Comparison of ENCODE assay signal across 18 cellular contexts in the genomic region with DNA sequence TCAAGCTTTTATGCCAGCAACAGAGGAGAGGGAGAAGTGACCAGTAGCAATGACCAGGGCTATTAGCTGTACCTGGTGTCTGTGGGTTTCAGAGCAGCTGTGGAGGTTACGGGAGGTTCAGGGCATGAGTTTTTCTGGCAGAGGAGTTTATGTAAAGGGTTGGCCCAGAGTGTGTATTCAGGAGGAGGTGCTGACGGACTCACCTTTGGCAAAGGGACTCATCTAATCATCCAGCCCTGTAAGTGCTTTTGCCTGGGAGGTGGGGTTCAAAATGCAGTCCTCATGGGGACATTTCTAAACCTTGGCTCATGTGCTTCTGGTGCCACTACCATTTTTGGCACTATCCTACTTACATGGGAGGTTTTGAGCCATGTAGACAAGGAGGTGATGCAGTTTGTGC.
DNase-seq lines count a peak whose midpoint lies in the region; ATAC-seq, FAIRE-seq and TF ChIP-seq lines count a peak whose summit lies in the region.
"Had no signal": no experiment of that assay in that cellular context is flagged by ENCODE, and none has a peak within 500 bp of the region (broad histone marks: within the 10 kb centered on the region; RNA-seq: fewer than 3 reads in every experiment).

No MANE protein-coding gene starts in this region.

- intact Hi-C loops in activated CD4-positive, alpha-beta T cell treated with anti-CD3 and anti-CD28 coated beads, Interleukin-2, amount 10 ng/mL, durations not matched to agents 24 days and 14 days (cut with micrococcal nuclease) = loop anchor here (2.0 kb wide), 1 partner anchor 13 kb away; no protein-coding TSS in a partner anchor
- intact Hi-C loops in GM12878 (cut with micrococcal nuclease; ENCODE audit: unreplicated experiment) = no loop called here

- H3K27me3 ChIP-seq in OCI-LY3 (ENCODE audit: low read depth, low read length) (no peaks in the 10 kb centered on the region), GM12878 (replicated peaks in 1 of 2; ENCODE audit: control insufficient read depth in 2 of 2, insufficient read depth in 2 of 2, low read length in 1 of 2) (no peaks in the 10 kb centered on the region), small intestine (ENCODE audit: control insufficient read depth in 2 of 2, insufficient read depth in 2 of 2, low read length in 2 of 2) (no peaks in the 10 kb centered on the region)
- H3K27me3 ChIP-seq: transverse colon had no signal

- H3K4me3 ChIP-seq in OCI-LY3 (ENCODE audit: low read length) = no peak overlapping the region
- H3K4me3 ChIP-seq in GM12878 = no peak overlapping the region
- H3K4me3 ChIP-seq in small intestine (ENCODE audit: low read depth in 1 of 2, low read length in 2 of 2) = no peak overlapping the region
- H3K4me3 ChIP-seq: coronary artery, SK-N-MC, transverse colon had no signal

- H3K4me1 ChIP-seq in OCI-LY3 (ENCODE audit: low read length) = peaks cover 90% of the 10 kb centered on the region
- peaks cover 78% of the 10 kb centered on the region for H3K4me1 ChIP-seq in GM12878 (ENCODE audit: control insufficient read depth, insufficient read depth, low read length)
- peaks cover 0 to 3% of the 10 kb centered on the region in 2 donors for H3K4me1 ChIP-seq in small intestine (ENCODE audit: control insufficient read depth in 2 of 2, insufficient read depth in 1 of 2, low read depth in 1 of 2, low read length in 1 of 2)
- H3K4me1 ChIP-seq: transverse colon had no signal

- no peak for FAIRE-seq in GM12878 (lab: Jason Lieb, UNC)
- no peak for FAIRE-seq in small intestine (lab: Jason Lieb, UNC)
- FAIRE-seq: H54 had no signal

- no peak for TF ChIP-seq EP300 in GM12878 (IDR thresholded peaks at IDR 0.05; ENCODE audit: borderline replicate concordance in 1 of 2, control insufficient read depth in 1 of 2, low read depth in 2 of 2, low read length in 2 of 2)

- peak overlapping the region; percentile 99 for H3K27ac Mint-ChIP-seq in activated CD4-positive, alpha-beta T cell treated with anti-CD3 and anti-CD28 coated beads, Interleukin-2, amount 10 ng/mL, durations not matched to agents 24 days and 14 days

- H3K27ac ChIP-seq in OCI-LY3 (ENCODE audit: low read length) = peak overlapping the region; percentile 99
- H3K27ac ChIP-seq in GM12878 (ENCODE audit: control insufficient read depth, insufficient read depth) = peak overlapping the region; percentile 98
- peak overlapping the region; percentile 2 to 25 for H3K27ac ChIP-seq in small intestine (ENCODE audit: low read depth in 1 of 2, low read length in 1 of 2)
- H3K27ac ChIP-seq: coronary artery, epithelial cell of prostate, neutrophil, SK-N-MC, WERI-Rb-1 had no signal

- H3K9ac ChIP-seq in OCI-LY3 (ENCODE audit: low read length) (peak overlapping the region; percentile 85; the same call in 1 of the 2 replicates), GM12878 (ENCODE audit: control insufficient read depth, insufficient read depth, low read length) (peak overlapping the region; percentile 39; the same call in 1 of the 2 replicates)

- H3K9me3 Mint-ChIP-seq in activated CD4-positive, alpha-beta T cell treated with anti-CD3 and anti-CD28 coated beads, Interleukin-2, amount 10 ng/mL, durations not matched to agents 24 days and 14 days = no peaks in the 10 kb centered on the region

- no peak overlapping the region for H2AFZ ChIP-seq in OCI-LY3 (ENCODE audit: low read depth, low read length)
- no peak overlapping the region for H2AFZ ChIP-seq in GM12878 (ENCODE audit: control insufficient read depth, low read depth, low read length)

- BruUV-seq in GM12878 (replicated peaks; lab: Mats Ljungman, UMichigan) = no TSS peak

- no peaks in the 10 kb centered on the region for H3K36me3 ChIP-seq in OCI-LY3 (replicated peaks; ENCODE audit: low read depth, low read length)
- no peaks in the 10 kb centered on the region; a peak in 1 of 4 replicates for H3K36me3 ChIP-seq in GM12878 (ENCODE audit: control insufficient read depth in 2 of 2, insufficient read depth in 2 of 2, low read length in 1 of 2)
- H3K36me3 ChIP-seq in small intestine (ENCODE audit: control insufficient read depth in 2 of 2, insufficient read depth in 2 of 2, low read length in 2 of 2) = no peaks in the 10 kb centered on the region
- H3K36me3 ChIP-seq: neutrophil, transverse colon, WERI-Rb-1 had no signal

- H3K36me3 Mint-ChIP-seq in activated CD4-positive, alpha-beta T cell treated with anti-CD3 and anti-CD28 coated beads, Interleukin-2, amount 10 ng/mL, durations not matched to agents 24 days and 14 days (ENCODE audit: low read depth) = peaks cover 95% of the 10 kb centered on the region

- no peak for ATAC-seq in GM12878
- ATAC-seq: sciatic nerve had no signal

- SMC1A ChIA-PET in GM12878 (lab: Charles Lee; ENCODE audit: uncharacterized antibody, unreplicated experiment) = interaction anchor here (0.7 to 19.9 kb wide), 10 partner anchors 8 to 109 kb away, joined by 3 to 357 read pairs (median 16); no protein-coding TSS in a partner anchor

- 68% methylated on average over 2 of the region's 2 CpGs for WGBS in GM12878 (ENCODE audit: insufficient coverage, insufficient replicate concordance, low lambda C conversion rate, missing lambda C conversion rate)
- WGBS in small intestine, 3 donors = 80 to 89% (median 82%) methylated on average over 2 of the region's 2 CpGs

- 0 out of 2 replicates have a peak overlapping the region, but pooled peaks have one; percentile 31 for H3K4me2 ChIP-seq in OCI-LY3 (ENCODE audit: low read length)
- peak overlapping the region; percentile 83 for H3K4me2 ChIP-seq in GM12878 (ENCODE audit: control insufficient read depth, insufficient read depth)

- CTCF ChIA-PET in GM12878 (lab: Yijun Ruan, JAX) = interaction anchor here (1.1 to 12.6 kb wide), 7 partner anchors 16 to 76 kb away, joined by 3 to 171 read pairs (median 12); no protein-coding TSS in a partner anchor

- no peaks in the 10 kb centered on the region for H3K79me2 ChIP-seq in OCI-LY3 (ENCODE audit: low read length)
- peaks cover 56% of the 10 kb centered on the region for H3K79me2 ChIP-seq in GM12878 (ENCODE audit: control insufficient read depth, insufficient read depth, low read length)

- H3K9me3 ChIP-seq in OCI-LY3 (ENCODE audit: insufficient read depth, low read length) (no peaks in the 10 kb centered on the region), GM12878 (replicated peaks; ENCODE audit: control insufficient read depth, insufficient read depth, low read length) (no peaks in the 10 kb centered on the region), small intestine (ENCODE audit: control insufficient read depth, low read depth) (no peaks in the 10 kb centered on the region)
- H3K9me3 ChIP-seq: neutrophil, transverse colon had no signal

- no peak for TF ChIP-seq RAD21 in GM12878 (IDR thresholded peaks at IDR 0.05; ENCODE audit: insufficient read depth, low read depth, low read length)

- in situ Hi-C loops in GM12878 (cut with MboI) = no loop called here

- H3K27me3 Mint-ChIP-seq in activated CD4-positive, alpha-beta T cell treated with anti-CD3 and anti-CD28 coated beads, Interleukin-2, amount 10 ng/mL, durations not matched to agents 24 days and 14 days = no peaks in the 10 kb centered on the region

- POLR2A ChIA-PET in GM12878 (lab: Charles Lee) = interaction anchor here (0.5 to 35.4 kb wide), 13 partner anchors 6 to 283 kb away, joined by 3 to 875 read pairs (median 3); no protein-coding TSS in a partner anchor

- H3K4me3 Mint-ChIP-seq in activated CD4-positive, alpha-beta T cell treated with anti-CD3 and anti-CD28 coated beads, Interleukin-2, amount 10 ng/mL, durations not matched to agents 24 days and 14 days = peak overlapping the region; percentile 87

- H3K4me1 Mint-ChIP-seq in activated CD4-positive, alpha-beta T cell treated with anti-CD3 and anti-CD28 coated beads, Interleukin-2, amount 10 ng/mL, durations not matched to agents 24 days and 14 days = peaks cover 28% of the 10 kb centered on the region

- H4K20me1 ChIP-seq in OCI-LY3 (ENCODE audit: insufficient read depth, low read length) (no peaks in the 10 kb centered on the region), GM12878 (ENCODE audit: control insufficient read depth, insufficient read depth) (no peaks in the 10 kb centered on the region)

- TF ChIP-seq POLR2A in GM12878 (IDR thresholded peaks at IDR 0.05; ENCODE audit: low read depth, low read length) = no peak

- RAD21 ChIA-PET in GM12878 (lab: Charles Lee; ENCODE audit: unreplicated experiment) = interaction anchor here (1.0 to 27.9 kb wide), 12 partner anchors 9 to 109 kb away, joined by 3 to 797 read pairs (median 13); no protein-coding TSS in a partner anchor

- TF ChIP-seq CTCF in OCI-LY3 (IDR thresholded peaks at IDR 0.05; ENCODE audit: low read depth, low read length) (no peak), GM12878 (IDR thresholded peaks at IDR 0.05 in 2 of 3, conservative IDR thresholded peaks at IDR 0.05 in 1 of 3; ENCODE audit: control insufficient read depth in 2 of 3, extremely low read depth in 1 of 3, insufficient read depth in 1 of 3, low read depth in 3 of 3, low read length in 3 of 3) (no peak)

- DNase-seq in activated CD4-positive, alpha-beta T cell treated with anti-CD3 and anti-CD28 coated beads, Interleukin-2, amount 10 ng/mL, durations not matched to agents 24 days and 14 days = peak; percentile 60
- no peak for DNase-seq in activated CD4-positive, alpha-beta T cell treated with anti-CD3 and anti-CD28 coated beads, Interleukin-2, amount 50 U/mL, for 4 hours
- DNase-seq in GM12878 (ENCODE audit: low read depth, low spot score) = no peak
- DNase-seq in small intestine = no peak
- DNase-seq in SW480 (ENCODE audit: low spot score) = no peak
- no peak for DNase-seq in NCI-H128 (lab: John Stamatoyannopoulos, UW; ENCODE audit: unreplicated experiment)
- no peak for DNase-seq in NCI-H1105 (lab: John Stamatoyannopoulos, UW)
- DNase-seq: NCI-H146, NCI-H226, transverse colon, WERI-Rb-1 had no signal

TF ChIP-seq in GM12878, 131 proteins besides CTCF, POLR2A, EP300 and RAD21 (continues in another document):
- TF ChIP-seq, protein P1, sequence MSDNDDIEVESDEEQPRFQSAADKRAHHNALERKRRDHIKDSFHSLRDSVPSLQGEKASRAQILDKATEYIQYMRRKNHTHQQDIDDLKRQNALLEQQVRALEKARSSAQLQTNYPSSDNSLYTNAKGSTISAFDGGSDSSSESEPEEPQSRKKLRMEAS (IDR thresholded peaks at IDR 0.05; ENCODE audit: low read depth, low read length) = no peak
- TF ChIP-seq ASH2L (IDR thresholded peaks at IDR 0.05; ENCODE audit: borderline replicate concordance, low read depth) (no peak), KLF5 (IDR thresholded peaks at IDR 0.05; ENCODE audit: partially characterized antibody) (no peak), NBN (IDR thresholded peaks at IDR 0.05) (peak; percentile 26; the same call in 1 of the 2 replicates)

Comparison
In these comparisons a context has a peak if more than half of its experiments do, and no peak if none do; other contexts are left out.
1. H3K27ac ChIP-seq: peak in every context shown above with its lines; median percentile 99 in OCI-LY3; 98 in GM12878; 14 in small intestine.